Comparison of ENCODE assay signal across 30 cellular contexts in the genomic region with DNA sequence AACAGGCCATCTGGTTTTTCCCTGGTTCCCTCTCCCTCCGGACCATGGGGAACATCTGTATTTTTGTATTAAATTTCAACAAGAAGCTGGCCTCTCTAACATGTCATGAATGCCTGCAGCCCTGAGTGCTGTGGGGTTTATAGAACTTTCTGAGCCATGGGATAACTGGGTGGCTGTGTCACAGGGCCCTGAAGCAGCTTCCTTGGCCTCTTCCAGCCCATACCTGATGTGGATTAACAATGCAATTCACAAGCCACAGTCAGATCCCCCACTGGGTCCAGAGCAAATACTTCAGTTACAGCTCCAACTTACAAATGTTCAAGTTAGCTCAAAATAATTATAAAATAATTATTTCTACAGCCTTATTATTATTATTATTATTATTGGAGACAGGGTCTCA.
"Had no signal": no experiment of that assay in that cellular context is flagged by ENCODE, and none has a peak within 500 bp of the region (broad histone marks: within the 10 kb centered on the region; RNA-seq: fewer than 3 reads in every experiment).

No MANE protein-coding gene starts in this region.

- H3K36me3 ChIP-seq: heart right ventricle, left lung, lower lobe of right lung, pancreas, prostate gland, transverse colon, upper lobe of left lung had no signal

- H3K4me1 ChIP-seq: heart right ventricle, left lung, lower lobe of right lung, pancreas, prostate gland, transverse colon, upper lobe of left lung had no signal

- H3K27ac ChIP-seq: heart right ventricle, hepatocyte, left lung, lower lobe of right lung, pancreas, prostate gland, transverse colon, upper lobe of left lung had no signal

- H3K4me3 Mint-ChIP-seq: immature natural killer cell; naive thymus-derived CD4-positive, alpha-beta T cell; natural killer cell treated with Interleukin-12 subunit alpha and Interleukin-12 subunit beta and Interleukin-15 and Interleukin-18, amount 100 ng/mL, for 72 hours; neural crest cell; stimulated activated memory B cell treated with anti-CD40 and anti-IgM and Interleukin-4, amounts not matched to agents 10 μg/mL and 1 μg/mL and 100 μg/mL, for 72 hours; stimulated activated naive CD8-positive, alpha-beta T cell treated with anti-CD3 and anti-CD28 coated beads, Interleukin-15, amount 100 ng/mL, for 72 hours had no signal

- H3K36me3 Mint-ChIP-seq: immature natural killer cell; naive thymus-derived CD4-positive, alpha-beta T cell; natural killer cell treated with Interleukin-12 subunit alpha and Interleukin-12 subunit beta and Interleukin-15 and Interleukin-18, amount 100 ng/mL, for 72 hours; stimulated activated memory B cell treated with anti-CD40 and anti-IgM and Interleukin-4, amounts not matched to agents 10 μg/mL and 1 μg/mL and 100 μg/mL, for 72 hours had no signal

- H3K9me3 ChIP-seq: pancreas, prostate gland, transverse colon had no signal

- H3K4me3 ChIP-seq: heart right ventricle, hepatocyte, left lung, lower lobe of right lung, mucosa of descending colon, pancreas, prostate gland, transverse colon, upper lobe of left lung had no signal

- H3K4me1 Mint-ChIP-seq: immature natural killer cell; naive thymus-derived CD4-positive, alpha-beta T cell; stimulated activated memory B cell treated with anti-CD40 and anti-IgM and Interleukin-4, amounts not matched to agents 10 μg/mL and 1 μg/mL and 100 μg/mL, for 72 hours; stimulated activated naive CD8-positive, alpha-beta T cell treated with anti-CD3 and anti-CD28 coated beads, Interleukin-15, amount 100 ng/mL, for 72 hours had no signal

- H3K4me2 ChIP-seq: hepatocyte had no signal

- H3K27ac Mint-ChIP-seq: immature natural killer cell; naive thymus-derived CD4-positive, alpha-beta T cell; natural killer cell treated with Interleukin-12 subunit alpha and Interleukin-12 subunit beta and Interleukin-15 and Interleukin-18, amount 100 ng/mL, for 72 hours; stimulated activated memory B cell treated with anti-CD40 and anti-IgM and Interleukin-4, amounts not matched to agents 10 μg/mL and 1 μg/mL and 100 μg/mL, for 72 hours; stimulated activated naive CD8-positive, alpha-beta T cell treated with anti-CD3 and anti-CD28 coated beads, Interleukin-15, amount 100 ng/mL, for 72 hours had no signal

- H3K79me2 ChIP-seq: hepatocyte had no signal

- H3K9me3 Mint-ChIP-seq: stimulated activated memory B cell treated with anti-CD40 and anti-IgM and Interleukin-4, amounts not matched to agents 10 μg/mL and 1 μg/mL and 100 μg/mL, for 72 hours; stimulated activated naive CD8-positive, alpha-beta T cell treated with anti-CD3 and anti-CD28 coated beads, Interleukin-15, amount 100 ng/mL, for 72 hours had no signal

- H2AFZ ChIP-seq: hepatocyte had no signal

- H3K27me3 ChIP-seq: heart right ventricle, hepatocyte, left lung, pancreas, transverse colon, upper lobe of left lung had no signal

- H3K27me3 Mint-ChIP-seq: naive thymus-derived CD4-positive, alpha-beta T cell; natural killer cell treated with Interleukin-12 subunit alpha and Interleukin-12 subunit beta and Interleukin-15 and Interleukin-18, amount 100 ng/mL, for 72 hours; stimulated activated memory B cell treated with anti-CD40 and anti-IgM and Interleukin-4, amounts not matched to agents 10 μg/mL and 1 μg/mL and 100 μg/mL, for 72 hours; stimulated activated naive CD8-positive, alpha-beta T cell treated with anti-CD3 and anti-CD28 coated beads, Interleukin-15, amount 100 ng/mL, for 72 hours had no signal

- DNase-seq: heart right ventricle; immature natural killer cell; kidney; left colon; left lung; lower lobe of right lung; mammary epithelial cell; midbrain; mucosa of descending colon; naive thymus-derived CD4-positive, alpha-beta T cell; nucleus accumbens; pancreas; posterior cingulate gyrus; retina; right cardiac atrium; small intestine; stimulated activated CD4-positive, alpha-beta T cell treated with anti-CD3 and anti-CD28 coated beads, Interleukin-1b, Interleukin-23, amount 100 ng/mL, for 48 hours; stimulated activated CD4-positive, alpha-beta T cell treated with anti-CD3 and anti-CD28 coated beads, Interleukin-2, amount 100 ng/mL, for 48 hours; stimulated activated CD4-positive, alpha-beta T cell treated with anti-CD3 and anti-CD28 coated beads, Interleukin-4, amount 100 ng/mL, for 4 hours; stimulated activated CD8-positive, alpha-beta memory T cell treated with anti-CD3 and anti-CD28 coated beads, Interleukin-4, amount 100 ng/mL, for 48 hours; stimulated activated naive CD4-positive, alpha-beta T cell treated with Interleukin-2 at 50 U/mL for 16 hours; stimulated activated naive CD8-positive, alpha-beta T cell treated with anti-CD3 and anti-CD28 coated beads, Interleukin-15, amount 100 ng/mL, for 72 hours; substantia nigra; transverse colon; upper lobe of left lung had no signal
